ENCODE assay signal across 15 cellular contexts in the genomic region with DNA sequence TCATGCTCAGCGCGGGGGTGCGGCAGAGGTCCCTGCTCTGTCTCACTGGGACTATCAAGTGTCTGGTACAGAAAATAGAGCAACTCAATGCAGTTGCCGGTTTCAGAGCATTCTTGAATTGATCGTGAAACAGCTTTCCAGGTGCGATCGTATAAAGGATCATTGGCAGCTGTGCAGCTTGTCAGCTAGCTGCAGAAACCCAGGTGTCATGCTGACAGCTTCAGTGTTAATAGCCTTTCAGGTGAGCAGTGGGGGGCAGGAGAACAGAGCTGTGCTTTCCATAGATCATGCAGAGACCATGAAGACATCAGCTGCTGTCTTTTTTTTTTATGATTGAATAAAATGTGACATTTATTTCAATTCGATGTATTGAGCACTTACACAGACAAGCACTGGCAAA.
"Had no signal": no experiment of that assay in that cellular context is flagged by ENCODE, and none has a peak within 500 bp of the region (broad histone marks: within the 10 kb centered on the region; RNA-seq: fewer than 3 reads in every experiment).

No MANE protein-coding gene starts in this region.

- H3K4me2 ChIP-seq: neural progenitor cell had no signal

- H3K36me3 ChIP-seq: colonic mucosa, heart right ventricle, neural progenitor cell, stomach, uterus had no signal

- ATAC-seq: heart right ventricle had no signal

- FAIRE-seq: endothelial cell of umbilical vein, kidney had no signal

- H3K9ac ChIP-seq: neural progenitor cell, parathyroid adenoma had no signal

- H3K79me2 ChIP-seq: parathyroid adenoma had no signal

- H3K4me3 ChIP-seq: colonic mucosa, heart right ventricle, neural progenitor cell, stomach, uterus had no signal

- H3K4me1 ChIP-seq: colonic mucosa, heart right ventricle, neural progenitor cell, parathyroid adenoma, stomach, uterus had no signal

- H3K27ac ChIP-seq: colonic mucosa, heart right ventricle, neural progenitor cell, parathyroid adenoma, stomach, uterus had no signal

- H2AFZ ChIP-seq: neural progenitor cell, parathyroid adenoma had no signal

- H3K9me3 ChIP-seq: colonic mucosa, heart right ventricle, stomach, uterus had no signal

- H3K27me3 ChIP-seq: colonic mucosa, heart right ventricle, neural progenitor cell, stomach, uterus had no signal

- DNase-seq: activated CD4-positive, alpha-beta T cell treated with anti-CD3 and anti-CD28 coated beads, Interleukin-2, amount 10 ng/mL, durations not matched to agents 7 days and 5 days; activated CD4-positive, CD25-positive, alpha-beta regulatory T cell; activated CD8-positive, alpha-beta memory T cell treated with anti-CD3 and anti-CD28 coated beads for 24 hours; activated naive CD4-positive, alpha-beta T cell treated with anti-CD3 and anti-CD28 coated beads, Interleukin-2, amount 10 ng/mL, durations not matched to agents 7 days and 5 days; colonic mucosa; foreskin melanocyte; heart right ventricle; kidney; retina; stimulated activated CD4-positive, alpha-beta T cell treated with anti-CD3 and anti-CD28 coated beads, Interleukin-4, amount 100 ng/mL, for 4 hours; stomach; uterus had no signal
